ENCODE assay signal across 8 cellular contexts in genomic region chr4:147924604-147925412, GRCh38.
DNase-seq lines count a peak whose midpoint lies in the region; ATAC-seq and TF ChIP-seq lines count a peak whose summit lies in the region.

No MANE protein-coding gene starts in this region.

- no peak overlapping the region for H2AFZ ChIP-seq in fibroblast of lung (ENCODE audit: low read length)

- no peak overlapping the region for H3K4me2 ChIP-seq in fibroblast of lung (ENCODE audit: extremely low read depth, insufficient read depth, low read length)

- no peaks in the 10 kb centered on the region for H3K79me2 ChIP-seq in fibroblast of lung (ENCODE audit: control insufficient read depth, insufficient read depth, low read length)

- no peaks in the 10 kb centered on the region for H3K9me3 ChIP-seq in fibroblast of lung (ENCODE audit: control insufficient read depth, insufficient read depth, low read depth, low read length)

- peaks cover 1% of the 10 kb centered on the region for H3K36me3 ChIP-seq in fibroblast of lung (ENCODE audit: control insufficient read depth, insufficient read depth, low read length)

- H3K9ac ChIP-seq in fibroblast of lung (ENCODE audit: insufficient read depth, low read length), result no peak overlapping the region

- H3K4me1 ChIP-seq in fibroblast of lung (ENCODE audit: control insufficient read depth, extremely low read depth, insufficient read depth, low read length), result no peaks in the 10 kb centered on the region

- H3K4me3 ChIP-seq in fibroblast of lung (replicated peaks in 1 of 4; ENCODE audit: control extremely low read depth in 1 of 4, insufficient read depth in 1 of 4, low read depth in 3 of 4, low read length in 4 of 4), result no peak overlapping the region

- no peak overlapping the region for H3K27ac ChIP-seq in fibroblast of lung (ENCODE audit: insufficient read depth, low read length)

- TF ChIP-seq CTCF in fibroblast of lung (conservative IDR thresholded peaks at IDR 0.05 in 1 of 2, IDR thresholded peaks at IDR 0.05 in 1 of 2; ENCODE audit: low read depth in 1 of 2, low read length in 2 of 2), result peak; percentile 49 to 52

- peak; percentile 2 for DNase-seq in NCI-H510A treated with DMSO at 0.1 percent for 48 hours (lab: John Stamatoyannopoulos, UW)
- DNase-seq in NCI-H510A (lab: John Stamatoyannopoulos, UW), result no peak
- DNase-seq in NCI-H69 (lab: John Stamatoyannopoulos, UW), result peak; percentile 45
- peak; percentile 24 to 39 for DNase-seq in fibroblast of lung (ENCODE audit: low read depth in 2 of 2)
- DNase-seq in putamen (ENCODE audit: low spot score), result peak; percentile 29
- no peak for DNase-seq in NCI-H187 (lab: John Stamatoyannopoulos, UW)
- no peak for DNase-seq in activated CD4-positive, alpha-beta T cell treated with anti-CD3 and anti-CD28 coated beads for 1 hour

- ATAC-seq in GM21367 (IDR thresholded peaks at IDR 0.05; ENCODE audit: unreplicated experiment), result no peak

- H4K20me1 ChIP-seq in fibroblast of lung (ENCODE audit: control insufficient read depth, extremely low read depth, insufficient read depth, low read length), result no peaks in the 10 kb centered on the region

- no peaks in the 10 kb centered on the region for H3K27me3 ChIP-seq in fibroblast of lung (ENCODE audit: control insufficient read depth, insufficient read depth, low read length)

Comparison
In these comparisons a context has a peak if more than half of its experiments do, and no peak if none do; other contexts are left out.
1. DNase-seq: peak in NCI-H510A treated with DMSO at 0.1 percent for 48 hours (single experiment), NCI-H69 (single experiment), fibroblast of lung (2 of 2) and putamen (single experiment); none in NCI-H510A (single experiment), NCI-H187 (0 of 2) and activated CD4-positive, alpha-beta T cell treated with anti-CD3 and anti-CD28 coated beads for 1 hour (single experiment).